In the genomic region with DNA sequence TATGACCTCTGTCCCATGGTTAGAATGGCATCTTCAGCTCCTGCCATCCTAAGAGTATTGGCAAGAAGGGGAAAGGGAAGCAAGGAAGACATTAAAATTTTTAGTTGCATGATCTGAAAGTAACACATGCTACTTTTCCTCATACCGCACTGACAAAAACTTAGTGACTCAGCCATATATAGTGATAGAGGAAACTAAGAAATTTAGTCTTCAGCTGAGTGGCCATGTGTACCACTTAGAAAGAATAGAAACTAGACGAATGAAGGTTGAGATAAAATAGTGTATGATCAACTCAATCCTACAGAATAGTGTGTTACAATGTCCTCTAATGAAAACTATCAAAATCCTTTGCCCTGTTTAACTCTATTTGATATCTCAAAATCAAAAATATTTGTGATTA, we compare ENCODE assay signal across 1 cellular context.
TF ChIP-seq lines count a peak whose summit lies in the region.

No MANE protein-coding gene starts in this region.

TF ChIP-seq in HCT116, 20 proteins besides CTCF, POLR2A, EP300 and RAD21 (continued from another document):
- TF ChIP-seq REST (IDR thresholded peaks at IDR 0.05; ENCODE audit: low read depth) (no peak), ATF3 (IDR thresholded peaks at IDR 0.05) (no peak)
